8 cellular contexts compared by ENCODE assay signal in the genomic region with DNA sequence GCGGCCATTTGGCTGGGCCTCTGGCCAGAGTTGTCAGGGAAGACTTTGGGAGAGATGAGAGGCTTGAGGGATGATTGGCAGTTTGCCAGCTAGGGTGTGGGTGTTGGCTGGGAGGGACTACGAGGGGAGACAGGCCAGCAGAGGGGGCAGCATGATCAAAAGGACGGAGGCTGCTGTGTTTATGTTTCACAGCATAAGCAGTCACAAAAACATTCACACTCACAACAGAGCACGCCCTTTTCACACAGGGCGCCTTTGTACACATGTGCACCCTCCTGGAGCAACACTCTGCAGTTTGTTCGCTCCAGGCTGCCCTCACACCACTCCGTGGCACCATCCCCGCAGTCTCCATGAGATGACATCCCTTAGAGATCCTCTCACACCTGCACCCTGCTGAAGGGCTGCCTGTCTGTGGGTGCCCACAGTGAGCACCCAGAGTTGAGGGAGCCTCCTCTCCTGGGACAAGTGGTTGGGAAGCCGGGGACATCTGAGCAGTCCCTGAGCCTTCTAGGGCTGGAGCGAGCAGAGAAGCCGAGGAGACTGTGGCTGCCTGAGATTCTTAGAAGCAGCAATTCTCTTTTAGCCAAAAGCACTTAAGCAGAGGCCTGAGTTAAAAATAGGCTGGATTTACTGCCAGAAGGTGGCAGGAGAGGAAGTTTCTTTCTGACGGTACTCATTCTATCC. TPM values are rescaled to one million over a fixed set of nuclear protein-coding genes. Genes with fewer than 3 reads are reported as not detected.
DNase-seq lines count a peak whose midpoint lies in the region; ATAC-seq and TF ChIP-seq lines count a peak whose summit lies in the region.

No MANE protein-coding gene starts in this region.

- ATAC-seq in left cardiac atrium (peak; percentile 62 to 67), gastrocnemius medialis (peak; percentile 53 to 58), GM21717 (IDR thresholded peaks at IDR 0.05; ENCODE audit: unreplicated experiment) (no peak)

- no peak overlapping the region for H3K27ac Mint-ChIP-seq in T-helper 2 cell treated with Interferon-gamma antibody and Interleukin-4, amounts not matched to agents 5 μg/mL and 100 μg/mL, for 36 hours

- DNase-seq in GF-D8 (lab: John Stamatoyannopoulos, UW), result peak; percentile 13
- DNase-seq in NCI-H1694 treated with DMSO at 0.1 percent for 48 hours (lab: John Stamatoyannopoulos, UW), result peak; percentile 64
- DNase-seq in UCSD-AML1 (lab: John Stamatoyannopoulos, UW; ENCODE audit: unreplicated experiment), result peak; percentile 54
- DNase-seq in left cardiac atrium, result peak; percentile 75
- DNase-seq in gastrocnemius medialis, result no peak
- DNase-seq in T-helper 2 cell treated with Interferon-gamma antibody and Interleukin-4, amounts not matched to agents 5 μg/mL and 100 μg/mL, for 36 hours (ENCODE audit: low spot score), result no peak
- DNase-seq in 8988T, result no peak

- H3K36me3 ChIP-seq in gastrocnemius medialis, result no peaks in the 10 kb centered on the region

- intact Hi-C loops in left cardiac atrium (cut with DNase I) (loop anchor here (2.0 to 5.0 kb wide), 2 partner anchors 33 to 73 kb away; a partner anchor contains a TSS), gastrocnemius medialis (cut with DNase I; ENCODE audit: low total_unique reads) (no loop called here)

- H3K4me3 Mint-ChIP-seq in T-helper 2 cell treated with Interferon-gamma antibody and Interleukin-4, amounts not matched to agents 5 μg/mL and 100 μg/mL, for 36 hours, result no peak overlapping the region

- peaks cover 24% of the 10 kb centered on the region for H3K27me3 Mint-ChIP-seq in T-helper 2 cell treated with Interferon-gamma antibody and Interleukin-4, amounts not matched to agents 5 μg/mL and 100 μg/mL, for 36 hours (ENCODE audit: low read depth)

- H3K9me3 Mint-ChIP-seq in T-helper 2 cell treated with Interferon-gamma antibody and Interleukin-4, amounts not matched to agents 5 μg/mL and 100 μg/mL, for 36 hours, result no peaks in the 10 kb centered on the region

- H3K9me3 ChIP-seq in gastrocnemius medialis, result no peaks in the 10 kb centered on the region

- no peak for TF ChIP-seq POLR2A in gastrocnemius medialis (IDR thresholded peaks at IDR 0.05)

- TF ChIP-seq CTCF in gastrocnemius medialis (IDR thresholded peaks at IDR 0.05 in 4 of 5, conservative IDR thresholded peaks at IDR 0.05 in 1 of 5), result peak in 4 of 5 experiments; percentile 18 to 46 (median 26)

- no peaks in the 10 kb centered on the region for H3K27me3 ChIP-seq in gastrocnemius medialis

- H3K27ac ChIP-seq in gastrocnemius medialis, result peak overlapping the region in 2 of 4 donors; percentile 14 to 55

- in situ Hi-C loops in gastrocnemius medialis (cut with MboI; ENCODE audit: low sequenced_read_pairs in 4 of 4), result loop anchor here (5.0 kb wide), 1 partner anchor 73 kb away; no protein-coding TSS in a partner anchor

- no peak overlapping the region for H3K4me3 ChIP-seq in gastrocnemius medialis

- H3K4me1 ChIP-seq in gastrocnemius medialis, result peaks cover 12 to 13% of the 10 kb centered on the region in 2 donors

- peaks cover 4% of the 10 kb centered on the region for H3K4me1 Mint-ChIP-seq in T-helper 2 cell treated with Interferon-gamma antibody and Interleukin-4, amounts not matched to agents 5 μg/mL and 100 μg/mL, for 36 hours (ENCODE audit: low read depth)

- H3K36me3 Mint-ChIP-seq in T-helper 2 cell treated with Interferon-gamma antibody and Interleukin-4, amounts not matched to agents 5 μg/mL and 100 μg/mL, for 36 hours (ENCODE audit: low read depth), result no peaks in the 10 kb centered on the region

RNA-seq across cellular contexts. Expression of a gene that starts 15.4 kb away (rescaled TPM):
- total RNA-seq in left cardiac atrium, result 1 to 10 TPM; 1.1 to 1.4 TPM
- 1 to 10 TPM in 2 of 4 donors, under 1 TPM in 1, not detected in 1; 0.55 to 1.8 (median 1.6) TPM for total RNA-seq in gastrocnemius medialis

RNA-seq across cellular contexts. Expression of a gene that starts 30.5 kb away (rescaled TPM):
- 1 to 10 TPM; 2.5 to 2.7 TPM for total RNA-seq in left cardiac atrium
- under 1 TPM; 0.41 to 0.87 (median 0.80) TPM for total RNA-seq in gastrocnemius medialis

RNA-seq across cellular contexts. Expression of a gene that starts 33.6 kb away (rescaled TPM):
- total RNA-seq in left cardiac atrium (10 to 100 TPM; 33.3 to 39.1 TPM), gastrocnemius medialis (10 to 100 TPM; 12.6 to 35.1 (median 14.4) TPM)

RNA-seq across cellular contexts. Expression of a gene that starts 41.6 kb away (rescaled TPM):
- total RNA-seq in left cardiac atrium (10 to 100 TPM; 12.2 to 13.0 TPM), gastrocnemius medialis (10 to 100 TPM in 1 of 4 donors, 1 to 10 TPM in 3; 3.5 to 11.4 (median 8.2) TPM)

RNA-seq across cellular contexts. Expression of a gene that starts 43.0 kb away (rescaled TPM):
- total RNA-seq in left cardiac atrium (100 to 1,000 TPM; 108 to 142 TPM), gastrocnemius medialis (10 to 100 TPM; 30.3 to 42.8 (median 36.9) TPM)

Comparison
In these comparisons a context has a peak if more than half of its experiments do, and no peak if none do; other contexts are left out.
1. DNase-seq: peak in GF-D8 (single experiment), NCI-H1694 treated with DMSO at 0.1 percent for 48 hours (single experiment), UCSD-AML1 (single experiment) and left cardiac atrium (single experiment); none in gastrocnemius medialis (0 of 2), T-helper 2 cell treated with Interferon-gamma antibody and Interleukin-4, amounts not matched to agents 5 μg/mL and 100 μg/mL, for 36 hours (single experiment) and 8988T (single experiment).